8 cellular contexts compared by ENCODE assay signal in genomic region chr11:59810189-59810910, GRCh38. TPM values are rescaled to one million over a fixed set of nuclear protein-coding genes. Genes with fewer than 3 reads are reported as not detected.
DNase-seq lines count a peak whose midpoint lies in the region; ATAC-seq, FAIRE-seq and TF ChIP-seq lines count a peak whose summit lies in the region.

MRPL16 (minus strand) TSS chr11:59810778; CDS start chr11:59810658, 120 bp downstream.

- H3K4me3 Mint-ChIP-seq in central memory CD8-positive, alpha-beta T cell, result peak within 1 kb of the TSS; percentile 89

- FAIRE-seq in kidney (lab: Jason Lieb, UNC), result no peak

- peak within 1 kb of the TSS; percentile 92 to 95 for H3K9ac ChIP-seq in kidney (ENCODE audit: low read length in 2 of 2)

- ATAC-seq in GM19025 (IDR thresholded peaks at IDR 0.05; ENCODE audit: low read depth, unreplicated experiment), result peak; percentile 96
- ATAC-seq in HG03342 (IDR thresholded peaks at IDR 0.05; ENCODE audit: unreplicated experiment), result peak; percentile 98
- ATAC-seq in central memory CD8-positive, alpha-beta T cell (replicated peaks; ENCODE audit: extremely low read depth, poor library complexity, severe bottlenecking), result peak; percentile 99

- H3K36me3 ChIP-seq in kidney (ENCODE audit: control insufficient read depth in 1 of 2, insufficient read depth in 2 of 2, low read length in 2 of 2), result peaks cover 12 to 15% of the 10 kb centered on the region in 2 donors

- peaks cover 21% of the 10 kb centered on the region for H3K4me1 Mint-ChIP-seq in central memory CD8-positive, alpha-beta T cell

- no peaks in the 10 kb centered on the region for H3K9me3 Mint-ChIP-seq in central memory CD8-positive, alpha-beta T cell

- DNase-seq in AG20443 (ENCODE audit: low spot score) (peak; percentile 95), NCI-H345 treated with DMSO at 0.1 percent for 48 hours (lab: John Stamatoyannopoulos, UW; ENCODE audit: unreplicated experiment) (peak; percentile 72), kidney (peak; percentile 96)
- peak; percentile 79 for DNase-seq in activated CD4-positive, CD25-positive, alpha-beta regulatory T cell treated with anti-CD3 and anti-CD28 coated beads, Interleukin-2, amount 50 U/mL, for 16 hours (ENCODE audit: low read depth, low spot score)
- DNase-seq in central memory CD8-positive, alpha-beta T cell (ENCODE audit: low spot score in 2 of 2), result peak; percentile 76 to 81
- peak; percentile 92 for DNase-seq in stimulated activated CD4-positive, alpha-beta T cell treated with anti-CD3 and anti-CD28 coated beads, Interleukin-15, amount 100 ng/mL, for 24 hours

- peak; percentile 26 for TF ChIP-seq CTCF in kidney (IDR thresholded peaks at IDR 0.05; ENCODE audit: borderline replicate concordance, extremely low read depth, insufficient read depth)

- H3K27ac ChIP-seq in kidney (ENCODE audit: low read depth in 2 of 2, low read length in 2 of 2), result peak within 1 kb of the TSS; percentile 61 to 79

- no peaks in the 10 kb centered on the region for H3K9me3 ChIP-seq in kidney (ENCODE audit: control insufficient read depth in 1 of 2, low read length in 2 of 2)

- peak within 1 kb of the TSS; percentile 87 for H3K27ac Mint-ChIP-seq in central memory CD8-positive, alpha-beta T cell (ENCODE audit: low read depth)

- H3K4me1 ChIP-seq in kidney (ENCODE audit: control insufficient read depth in 1 of 2, insufficient read depth in 1 of 2, low read depth in 1 of 2, low read length in 2 of 2), result peaks cover 0 to 9% of the 10 kb centered on the region in 2 donors

- H3K36me3 Mint-ChIP-seq in central memory CD8-positive, alpha-beta T cell (ENCODE audit: insufficient read depth), result peaks cover 20% of the 10 kb centered on the region

- intact Hi-C loops in kidney (cut with DNase I), result no loop called here

- H3K4me3 ChIP-seq in kidney (ENCODE audit: low read length in 2 of 2), result peak within 1 kb of the TSS; percentile 94 to 97

- H3K27me3 Mint-ChIP-seq in central memory CD8-positive, alpha-beta T cell, result no peaks in the 10 kb centered on the region

RNA-seq across cellular contexts. Expression of gene MRPL16, which starts in this region (rescaled TPM):
- total RNA-seq in kidney, result 38.0 TPM
- 109 TPM for polyA plus RNA-seq in kidney (ENCODE audit: insufficient read depth, low read depth, low replicate concordance)

Comparison
In these comparisons a context has a peak if more than half of its experiments do, and no peak if none do; other contexts are left out.
1. Peak in every context shown above with its lines: DNase-seq, ATAC-seq, H3K4me3 ChIP-seq and H3K27ac ChIP-seq.